ENCODE assay signal across 9 cellular contexts in the genomic region with DNA sequence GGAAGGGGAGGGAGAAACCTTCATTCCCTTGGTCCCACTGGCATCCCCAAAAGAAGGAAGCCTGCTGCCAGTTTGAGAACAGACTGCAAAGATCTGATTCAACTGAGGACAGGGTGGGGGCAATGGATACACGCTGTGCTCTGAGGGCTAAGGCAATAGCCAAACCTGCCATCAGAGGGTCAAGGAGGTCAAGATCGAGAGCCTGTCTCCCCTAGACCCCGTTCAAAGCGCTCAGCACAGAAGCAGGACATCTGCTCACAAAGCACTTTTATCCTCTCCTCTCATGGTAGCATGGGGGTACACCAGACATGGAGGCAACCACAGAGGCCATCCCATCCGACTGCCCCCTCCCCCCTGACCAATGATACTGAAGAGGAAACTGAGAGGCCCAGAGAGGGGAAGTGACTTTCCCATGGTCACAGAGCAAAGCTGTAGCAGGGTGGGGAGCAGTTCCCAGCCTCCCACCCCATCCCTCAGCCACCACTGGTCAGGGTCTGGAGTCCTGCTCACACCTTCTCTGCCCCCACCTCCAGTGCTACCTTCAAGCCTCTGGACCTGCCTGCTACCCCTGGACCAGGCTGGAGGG. TPM values are rescaled to one million over a fixed set of nuclear protein-coding genes. Genes with fewer than 3 reads are reported as not detected.
DNase-seq lines count a peak whose midpoint lies in the region; ATAC-seq and TF ChIP-seq lines count a peak whose summit lies in the region.
"Had no signal": no experiment of that assay in that cellular context is flagged by ENCODE, and none has a peak within 500 bp of the region (broad histone marks: within the 10 kb centered on the region; RNA-seq: fewer than 3 reads in every experiment).

No MANE protein-coding gene starts in this region.

- no peaks in the 10 kb centered on the region for H3K9me3 Mint-ChIP-seq in activated CD4-positive, alpha-beta T cell treated with anti-CD3 and anti-CD28 coated beads, Interleukin-2, amount 10 ng/mL, durations not matched to agents 24 days and 14 days
- no peaks in the 10 kb centered on the region for H3K9me3 Mint-ChIP-seq in central memory CD8-positive, alpha-beta T cell

- DNase-seq in activated CD4-positive, alpha-beta T cell treated with anti-CD3 and anti-CD28 coated beads, Interleukin-2, amount 10 ng/mL, durations not matched to agents 24 days and 14 days: peak; percentile 66
- DNase-seq in activated CD4-positive, alpha-beta T cell treated with anti-CD3 and anti-CD28 coated beads for 1 hour: no peak
- DNase-seq in NB4 (ENCODE audit: low read depth) (peak; percentile 50), lower leg skin (ENCODE audit: low spot score in 2 of 2) (no peak), DMS79 treated with DMSO at 0.1 percent for 48 hours (lab: John Stamatoyannopoulos, UW) (no peak)
- DNase-seq in central memory CD8-positive, alpha-beta T cell (ENCODE audit: low spot score in 2 of 2): no peak
- DNase-seq: NCI-H2227 treated with DMSO at 0.1 percent for 48 hours had no signal

- no peak for TF ChIP-seq POLR2A in NB4 (IDR thresholded peaks at IDR 0.05; ENCODE audit: extremely low read depth, insufficient read length)
- no peak for TF ChIP-seq POLR2A in lower leg skin (IDR thresholded peaks at IDR 0.05)

- peaks cover 50% of the 10 kb centered on the region for H3K4me1 Mint-ChIP-seq in activated CD4-positive, alpha-beta T cell treated with anti-CD3 and anti-CD28 coated beads, Interleukin-2, amount 10 ng/mL, durations not matched to agents 24 days and 14 days
- peaks cover 52% of the 10 kb centered on the region for H3K4me1 Mint-ChIP-seq in central memory CD8-positive, alpha-beta T cell

- H3K4me3 ChIP-seq in NB4 (ENCODE audit: low read depth, low read length) (no peak overlapping the region), skeletal muscle satellite cell (ENCODE audit: low read length) (no peak overlapping the region), lower leg skin (ENCODE audit: low read depth, poor library complexity, severe bottlenecking) (no peak overlapping the region)

- no peaks in the 10 kb centered on the region for H3K9me3 ChIP-seq in skeletal muscle satellite cell (replicated peaks; ENCODE audit: low read length)

- TF ChIP-seq CTCF in NB4 (IDR thresholded peaks at IDR 0.05; ENCODE audit: low read depth, low read length) (no peak), lower leg skin (IDR thresholded peaks at IDR 0.05) (no peak)

- H3K4me3 Mint-ChIP-seq in activated CD4-positive, alpha-beta T cell treated with anti-CD3 and anti-CD28 coated beads, Interleukin-2, amount 10 ng/mL, durations not matched to agents 24 days and 14 days: peak overlapping the region; percentile 80
- H3K4me3 Mint-ChIP-seq in central memory CD8-positive, alpha-beta T cell: peak overlapping the region; percentile 69

- no peaks in the 10 kb centered on the region for H3K27me3 ChIP-seq in skeletal muscle satellite cell (ENCODE audit: control insufficient read depth, insufficient read depth, low read length)

- peak overlapping the region; percentile 95 for H3K27ac Mint-ChIP-seq in activated CD4-positive, alpha-beta T cell treated with anti-CD3 and anti-CD28 coated beads, Interleukin-2, amount 10 ng/mL, durations not matched to agents 24 days and 14 days
- peak overlapping the region; percentile 95 for H3K27ac Mint-ChIP-seq in central memory CD8-positive, alpha-beta T cell (ENCODE audit: low read depth)

- ATAC-seq in central memory CD8-positive, alpha-beta T cell (replicated peaks; ENCODE audit: extremely low read depth, poor library complexity, severe bottlenecking): no peak
- no peak for ATAC-seq in HG03135 (IDR thresholded peaks at IDR 0.05; ENCODE audit: unreplicated experiment)

- WGBS in lower leg skin, 2 donors: 55 to 68% methylated on average over 5 of the region's 5 CpGs

- H3K27me3 Mint-ChIP-seq in activated CD4-positive, alpha-beta T cell treated with anti-CD3 and anti-CD28 coated beads, Interleukin-2, amount 10 ng/mL, durations not matched to agents 24 days and 14 days: no peaks in the 10 kb centered on the region
- H3K27me3 Mint-ChIP-seq in central memory CD8-positive, alpha-beta T cell: no peaks in the 10 kb centered on the region

- peaks cover 71% of the 10 kb centered on the region for H3K36me3 Mint-ChIP-seq in activated CD4-positive, alpha-beta T cell treated with anti-CD3 and anti-CD28 coated beads, Interleukin-2, amount 10 ng/mL, durations not matched to agents 24 days and 14 days (ENCODE audit: low read depth)
- H3K36me3 Mint-ChIP-seq in central memory CD8-positive, alpha-beta T cell (ENCODE audit: insufficient read depth): peaks cover 10% of the 10 kb centered on the region

- H3K36me3 ChIP-seq in skeletal muscle satellite cell (ENCODE audit: insufficient read depth, low read length): no peaks in the 10 kb centered on the region

- peak overlapping the region; percentile 6 for H3K4me2 ChIP-seq in skeletal muscle satellite cell (ENCODE audit: low read length)

- intact Hi-C loops in activated CD4-positive, alpha-beta T cell treated with anti-CD3 and anti-CD28 coated beads, Interleukin-2, amount 10 ng/mL, durations not matched to agents 24 days and 14 days (cut with micrococcal nuclease): loop anchor here (1.0 kb wide), 1 partner anchor 8 kb away; no protein-coding TSS in a partner anchor
- intact Hi-C loops in lower leg skin (cut with DNase I; ENCODE audit: low total_unique reads): loop anchor here (10.0 kb wide), 1 partner anchor 194 kb away; a partner anchor contains a TSS

- peaks cover 13% of the 10 kb centered on the region for H3K4me1 ChIP-seq in skeletal muscle satellite cell (ENCODE audit: control insufficient read depth, insufficient read depth, low read length)

- peak overlapping the region; percentile 3 for H3K9ac ChIP-seq in skeletal muscle satellite cell (ENCODE audit: low read depth, low read length)

RNA-seq across cellular contexts. Expression of a gene that starts 11.1 kb away (rescaled TPM):
- total RNA-seq in activated CD4-positive, alpha-beta T cell treated with anti-CD3 and anti-CD28 coated beads, Interleukin-2, amount 10 ng/mL, durations not matched to agents 24 days and 14 days: 71.5 and 72.0 TPM in 2 replicates
- under 0.01 and 0.51 TPM in 2 replicates for total RNA-seq in skeletal muscle satellite cell (2012; rRNA removed)
- 1 to 10 TPM in 2 of 4 donors, under 1 TPM in 2; 0.67 to 3.8 (median 1.0) TPM for total RNA-seq in lower leg skin

RNA-seq across cellular contexts. Expression of a gene that starts 45.2 kb away (rescaled TPM):
- 16.7 and 18.5 TPM in 2 replicates for total RNA-seq in activated CD4-positive, alpha-beta T cell treated with anti-CD3 and anti-CD28 coated beads, Interleukin-2, amount 10 ng/mL, durations not matched to agents 24 days and 14 days
- 16.7 and 19.9 TPM in 2 replicates for total RNA-seq in skeletal muscle satellite cell (2012; rRNA removed)
- total RNA-seq in lower leg skin: 10 to 100 TPM; 28.4 to 52.1 (median 30.8) TPM

RNA-seq across cellular contexts. Expression of a gene that starts 51.1 kb away (rescaled TPM):
- total RNA-seq in activated CD4-positive, alpha-beta T cell treated with anti-CD3 and anti-CD28 coated beads, Interleukin-2, amount 10 ng/mL, durations not matched to agents 24 days and 14 days: 3.9 and 4.9 TPM in 2 replicates
- under 0.01 TPM in 2 replicates for total RNA-seq in skeletal muscle satellite cell (2012; rRNA removed)
- total RNA-seq in lower leg skin: 1 to 10 TPM in 1 of 4 donors, under 1 TPM in 3; 0.11 to 1.4 (median 0.82) TPM

Comparison
In these comparisons a context has a peak if more than half of its experiments do, and no peak if none do; other contexts are left out.
1. DNase-seq: peak in activated CD4-positive, alpha-beta T cell treated with anti-CD3 and anti-CD28 coated beads, Interleukin-2, amount 10 ng/mL, durations not matched to agents 24 days and 14 days (single experiment) and NB4 (single experiment); none in activated CD4-positive, alpha-beta T cell treated with anti-CD3 and anti-CD28 coated beads for 1 hour (single experiment), central memory CD8-positive, alpha-beta T cell (0 of 2), lower leg skin (0 of 2) and DMS79 treated with DMSO at 0.1 percent for 48 hours (single experiment).
2. RNA of a gene that starts 11.1 kb away (total RNA-seq): 71.5 to 72.0 TPM in activated CD4-positive, alpha-beta T cell treated with anti-CD3 and anti-CD28 coated beads, Interleukin-2, amount 10 ng/mL, durations not matched to agents 24 days and 14 days; 0.67 to 3.8 TPM in lower leg skin; every median in the first group is over 10 times any median in the second.